In the genomic region with DNA sequence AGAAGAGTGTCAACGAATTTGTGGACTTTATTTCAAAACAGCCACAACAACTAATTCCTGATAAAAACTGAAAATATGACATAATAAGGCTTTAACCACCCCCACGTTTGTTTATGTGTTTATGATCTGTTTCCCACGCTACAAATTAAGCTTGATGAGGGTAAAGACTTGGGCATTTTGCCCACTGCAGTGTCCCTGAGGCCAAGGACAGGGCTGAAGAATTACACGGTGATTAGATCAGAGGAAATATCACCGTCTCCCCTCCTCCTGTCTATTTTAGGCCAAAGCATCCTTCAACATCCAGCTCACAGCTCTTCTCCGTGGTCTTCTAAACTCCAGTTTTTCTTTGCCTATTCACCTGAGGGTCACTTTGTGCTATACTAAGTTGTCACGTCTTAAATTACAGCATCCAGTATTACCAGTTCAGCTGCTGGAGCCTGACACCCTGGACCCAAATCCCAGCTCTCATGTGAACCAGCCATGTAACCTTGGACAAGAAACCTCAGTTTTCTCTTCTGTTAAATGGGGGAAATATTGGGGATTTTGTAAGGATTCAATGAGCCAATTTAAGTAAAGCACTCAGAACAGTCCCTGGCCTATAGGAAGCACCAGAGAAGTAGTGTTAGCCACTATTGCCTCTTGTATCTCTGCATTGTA, we compare ENCODE assay signal across 19 cellular contexts. TPM values are rescaled to one million over a fixed set of nuclear protein-coding genes. Genes with fewer than 3 reads are reported as not detected.
DNase-seq lines count a peak whose midpoint lies in the region; ATAC-seq and TF ChIP-seq lines count a peak whose summit lies in the region.
"Had no signal": no experiment of that assay in that cellular context is flagged by ENCODE, and none has a peak within 500 bp of the region (broad histone marks: within the 10 kb centered on the region; RNA-seq: fewer than 3 reads in every experiment).

No MANE protein-coding gene starts in this region.

- H3K27me3 ChIP-seq in BLaER1 (no peaks in the 10 kb centered on the region), neutrophil (no peaks in the 10 kb centered on the region), heart left ventricle (no peaks in the 10 kb centered on the region)

- no peaks in the 10 kb centered on the region for H3K36me3 ChIP-seq in BLaER1
- no peaks in the 10 kb centered on the region for H3K36me3 ChIP-seq in HEK293 (ENCODE audit: control insufficient read depth in 2 of 2, insufficient read depth in 1 of 2, low read length in 2 of 2)
- H3K36me3 ChIP-seq in neutrophil, result no peaks in the 10 kb centered on the region
- H3K36me3 ChIP-seq in heart left ventricle, result no peaks in the 10 kb centered on the region

- ATAC-seq in T-helper 17 cell, result no peak
- ATAC-seq in WTC11, result no peak
- ATAC-seq in heart left ventricle, result no peak
- ATAC-seq: Panc1 had no signal

- H3K27ac ChIP-seq in BLaER1 (no peak overlapping the region), HEK293 (ENCODE audit: extremely low read depth, low read depth, low read length) (no peak overlapping the region), neutrophil (peak overlapping the region; percentile 11), heart left ventricle (no peak overlapping the region)
- H3K27ac ChIP-seq: C4-2B, GM23248, HL-60 had no signal

- H3K4me1 ChIP-seq in BLaER1 (peaks cover 47% of the 10 kb centered on the region), HEK293 (ENCODE audit: control insufficient read depth, insufficient read depth, low read length) (no peaks in the 10 kb centered on the region), neutrophil (ENCODE audit: control insufficient read depth in 1 of 2, insufficient read depth in 1 of 2, low read depth in 1 of 2, low read length in 1 of 2) (peaks cover 13 to 15% of the 10 kb centered on the region in 2 experiments), heart left ventricle (peaks cover 0 to 29% (median 4%) of the 10 kb centered on the region in 12 donors)

- DNase-seq in T-helper 17 cell (no peak), WTC11 (ENCODE audit: low spot score) (no peak), GM19238 (ENCODE audit: insufficient read length, low spot score) (no peak), heart left ventricle (no peak)
- DNase-seq: GF-D8, GM23248, H9, KG1, NCI-H1105, NCI-H2081, NCI-H446 treated with DMSO at 0.1 percent for 48 hours, NCI-H526 treated with DMSO at 0.1 percent for 48 hours, T-helper 1 cell had no signal

- POLR2A ChIA-PET in HEK293 (lab: Yijun Ruan, JAX), result interaction anchor here (0.6 kb wide), 1 partner anchor 273 kb away, joined by 4 read pairs; no protein-coding TSS in a partner anchor
- POLR2A ChIA-PET in WTC11 (lab: Charles Lee), result no interaction called here

- peak overlapping the region; percentile 15 for H3K4me2 ChIP-seq in BLaER1

- H3K4me1 Mint-ChIP-seq in T-helper 17 cell (peaks cover 25% of the 10 kb centered on the region), WTC11 (peaks cover 7% of the 10 kb centered on the region)

- intact Hi-C loops in heart left ventricle (cut with DNase I), result loop anchor here in 2 of 10 donors (5.0 to 10.0 kb wide), 2 partner anchors 82 to 269 kb away; a partner anchor contains a TSS

- H3K9me3 Mint-ChIP-seq in WTC11, result peaks cover 23% of the 10 kb centered on the region

- H3K9me3 ChIP-seq in BLaER1 (peaks cover 25% of the 10 kb centered on the region), HEK293 (ENCODE audit: control insufficient read depth, insufficient read depth, low read depth, low read length) (no peaks in the 10 kb centered on the region), T-helper 17 cell (ENCODE audit: control insufficient read depth, low read length, poor library complexity, severe bottlenecking) (no peaks in the 10 kb centered on the region), neutrophil (no peaks in the 10 kb centered on the region), heart left ventricle (no peaks in the 10 kb centered on the region)

- H3K4me3 ChIP-seq in BLaER1 (no peak overlapping the region), HEK293 (ENCODE audit: low read depth, low read length) (no peak overlapping the region), neutrophil (ENCODE audit: low read depth in 1 of 2, low read length in 1 of 2) (no peak overlapping the region), heart left ventricle (no peak overlapping the region)
- H3K4me3 ChIP-seq: GM23248 had no signal

- H3K27ac Mint-ChIP-seq in T-helper 17 cell (peak overlapping the region; percentile 76), WTC11 (no peak overlapping the region)
- H3K27ac Mint-ChIP-seq: H9 had no signal

- H4K20me1 ChIP-seq in BLaER1, result no peaks in the 10 kb centered on the region

- TF ChIP-seq CTCF in HEK293 (tag by site-specific recombination; IDR thresholded peaks at IDR 0.05) (no peak), neutrophil (IDR thresholded peaks at IDR 0.05) (no peak), WTC11 (IDR thresholded peaks at IDR 0.05) (no peak), heart left ventricle (IDR thresholded peaks at IDR 0.05) (no peak)

- CTCF ChIA-PET in HEK293 (lab: Yijun Ruan, JAX) (interaction anchor here (0.8 to 5.6 kb wide), 7 partner anchors 14 to 271 kb away, joined by 3 to 135 read pairs (median 7); no protein-coding TSS in a partner anchor), WTC11 (lab: Charles Lee) (interaction anchor here (1.0 to 3.8 kb wide), 4 partner anchors 88 to 270 kb away, joined by 3 to 153 read pairs (median 3); no protein-coding TSS in a partner anchor)

- H3K36me3 Mint-ChIP-seq in T-helper 17 cell (ENCODE audit: low read depth) (no peaks in the 10 kb centered on the region), WTC11 (peaks cover 8% of the 10 kb centered on the region)

- WGBS in heart left ventricle, 4 donors, result 29 to 35% (median 32%) methylated on average over 7 of the region's 7 CpGs

- no peak for TF ChIP-seq POLR2A in heart left ventricle (IDR thresholded peaks at IDR 0.05)

- no peak overlapping the region for H3K9ac ChIP-seq in BLaER1
- H3K9ac ChIP-seq: GM23248 had no signal

- H3K4me3 Mint-ChIP-seq in T-helper 17 cell (no peak overlapping the region), WTC11 (no peak overlapping the region)
- H3K4me3 Mint-ChIP-seq: H9 had no signal

- H3K27me3 Mint-ChIP-seq in T-helper 17 cell, result no peaks in the 10 kb centered on the region
- peaks cover 9% of the 10 kb centered on the region for H3K27me3 Mint-ChIP-seq in WTC11 (ENCODE audit: low read depth)

TF ChIP-seq in HEK293, 187 proteins besides CTCF, POLR2A, EP300 and RAD21:
- no peak for TF ChIP-seq ZNF777 (tag by site-specific recombination; IDR thresholded peaks at IDR 0.05; ENCODE audit: borderline replicate concordance)
- TF ChIP-seq, protein P1, sequence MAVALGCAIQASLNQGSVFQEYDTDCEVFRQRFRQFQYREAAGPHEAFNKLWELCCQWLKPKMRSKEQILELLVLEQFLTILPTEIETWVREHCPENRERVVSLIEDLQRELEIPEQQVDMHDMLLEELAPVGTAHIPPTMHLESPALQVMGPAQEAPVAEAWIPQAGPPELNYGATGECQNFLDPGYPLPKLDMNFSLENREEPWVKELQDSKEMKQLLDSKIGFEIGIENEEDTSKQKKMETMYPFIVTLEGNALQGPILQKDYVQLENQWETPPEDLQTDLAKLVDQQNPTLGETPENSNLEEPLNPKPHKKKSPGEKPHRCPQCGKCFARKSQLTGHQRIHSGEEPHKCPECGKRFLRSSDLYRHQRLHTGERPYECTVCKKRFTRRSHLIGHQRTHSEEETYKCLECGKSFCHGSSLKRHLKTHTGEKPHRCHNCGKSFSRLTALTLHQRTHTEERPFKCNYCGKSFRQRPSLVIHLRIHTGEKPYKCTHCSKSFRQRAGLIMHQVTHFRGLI (tag by site-specific recombination; IDR thresholded peaks at IDR 0.05), result peak; percentile 5; the same call in 1 of the 2 replicates

TF ChIP-seq in WTC11, 78 proteins besides CTCF, POLR2A, EP300 and RAD21 (continues in another document):
- TF ChIP-seq JUN (CRISPR knock-in tag; IDR thresholded peaks at IDR 0.05) (no peak), SMAD3 (CRISPR knock-in tag; IDR thresholded peaks at IDR 0.05; ENCODE audit: borderline replicate concordance) (no peak), ZNF396 (CRISPR knock-in tag; IDR thresholded peaks at IDR 0.05; ENCODE audit: borderline replicate concordance) (no peak), FOXJ3 (CRISPR knock-in tag; IDR thresholded peaks at IDR 0.05; ENCODE audit: borderline replicate concordance) (no peak), NR2C2 (CRISPR knock-in tag; IDR thresholded peaks at IDR 0.05) (no peak), GTF2I (CRISPR knock-in tag; conservative IDR thresholded peaks at IDR 0.05) (no peak), PRRX2 (CRISPR knock-in tag; IDR thresholded peaks at IDR 0.05) (no peak), KAT7 (CRISPR knock-in tag; IDR thresholded peaks at IDR 0.05; ENCODE audit: borderline replicate concordance) (no peak), NR1H2 (CRISPR knock-in tag; IDR thresholded peaks at IDR 0.05) (no peak)
- TF ChIP-seq, protein P2, sequence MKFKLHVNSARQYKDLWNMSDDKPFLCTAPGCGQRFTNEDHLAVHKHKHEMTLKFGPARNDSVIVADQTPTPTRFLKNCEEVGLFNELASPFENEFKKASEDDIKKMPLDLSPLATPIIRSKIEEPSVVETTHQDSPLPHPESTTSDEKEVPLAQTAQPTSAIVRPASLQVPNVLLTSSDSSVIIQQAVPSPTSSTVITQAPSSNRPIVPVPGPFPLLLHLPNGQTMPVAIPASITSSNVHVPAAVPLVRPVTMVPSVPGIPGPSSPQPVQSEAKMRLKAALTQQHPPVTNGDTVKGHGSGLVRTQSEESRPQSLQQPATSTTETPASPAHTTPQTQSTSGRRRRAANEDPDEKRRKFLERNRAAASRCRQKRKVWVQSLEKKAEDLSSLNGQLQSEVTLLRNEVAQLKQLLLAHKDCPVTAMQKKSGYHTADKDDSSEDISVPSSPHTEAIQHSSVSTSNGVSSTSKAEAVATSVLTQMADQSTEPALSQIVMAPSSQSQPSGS (CRISPR knock-in tag; IDR thresholded peaks at IDR 0.05; ENCODE audit: borderline replicate concordance, low read depth), result no peak
- TF ChIP-seq, protein P3, sequence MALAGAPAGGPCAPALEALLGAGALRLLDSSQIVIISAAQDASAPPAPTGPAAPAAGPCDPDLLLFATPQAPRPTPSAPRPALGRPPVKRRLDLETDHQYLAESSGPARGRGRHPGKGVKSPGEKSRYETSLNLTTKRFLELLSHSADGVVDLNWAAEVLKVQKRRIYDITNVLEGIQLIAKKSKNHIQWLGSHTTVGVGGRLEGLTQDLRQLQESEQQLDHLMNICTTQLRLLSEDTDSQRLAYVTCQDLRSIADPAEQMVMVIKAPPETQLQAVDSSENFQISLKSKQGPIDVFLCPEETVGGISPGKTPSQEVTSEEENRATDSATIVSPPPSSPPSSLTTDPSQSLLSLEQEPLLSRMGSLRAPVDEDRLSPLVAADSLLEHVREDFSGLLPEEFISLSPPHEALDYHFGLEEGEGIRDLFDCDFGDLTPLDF (CRISPR knock-in tag; IDR thresholded peaks at IDR 0.05), result no peak

RNA-seq across cellular contexts. Expression of a gene that starts 15.2 kb away (rescaled TPM):
- total RNA-seq in T-helper 17 cell (10 to 100 TPM; 24.1 to 24.7 TPM), WTC11 (2021) (17.3 to 20.9 TPM (median 17.7 TPM) in 3 replicates), heart left ventricle (10 to 100 TPM; 32.6 to 52.7 (median 42.6) TPM)
- polyA plus RNA-seq in heart left ventricle, result 10 to 100 TPM in 1 of 2 donors, 1 to 10 TPM in 1; 7.5 to 16.5 TPM
